Comparison of ENCODE assay signal across 8 cellular contexts in genomic region chr5:78221964-78222451, GRCh38.
DNase-seq lines count a peak whose midpoint lies in the region; ATAC-seq, FAIRE-seq and TF ChIP-seq lines count a peak whose summit lies in the region.

No MANE protein-coding gene starts in this region.

- peak; percentile 47 for ATAC-seq in effector memory CD8-positive, alpha-beta T cell (replicated peaks)

- TF ChIP-seq CTCF in Loucy (conservative IDR thresholded peaks at IDR 0.05; ENCODE audit: low read length), result peak; percentile 47

- no peak overlapping the region for H3K4me3 ChIP-seq in Loucy (ENCODE audit: low read length, poor library complexity, severe bottlenecking)

- no peaks in the 10 kb centered on the region; the same call in 1 of the 2 replicates for H3K79me2 ChIP-seq in Loucy (ENCODE audit: insufficient read depth, low read length)

- no peak overlapping the region for H2AFZ ChIP-seq in Loucy (ENCODE audit: low read length)

- no peak overlapping the region for H3K4me3 Mint-ChIP-seq in effector memory CD8-positive, alpha-beta T cell

- no peak overlapping the region for H3K9ac ChIP-seq in Loucy (ENCODE audit: low read depth, low read length, poor library complexity, severe bottlenecking)

- H3K9me3 Mint-ChIP-seq in effector memory CD8-positive, alpha-beta T cell, result no peaks in the 10 kb centered on the region

- no peaks in the 10 kb centered on the region for H3K4me1 ChIP-seq in Loucy (ENCODE audit: insufficient read depth, low read length, poor library complexity, severe bottlenecking)

- H3K9me3 ChIP-seq in Loucy (ENCODE audit: insufficient read depth, low read depth, low read length), result no peaks in the 10 kb centered on the region

- peak overlapping the region; percentile 73 to 87 for H3K27ac Mint-ChIP-seq in effector memory CD8-positive, alpha-beta T cell

- no peak overlapping the region for H3K4me2 ChIP-seq in Loucy (ENCODE audit: low read depth, low read length, poor library complexity, severe bottlenecking)

- DNase-seq in GM18507 (ENCODE audit: extremely low spot score, insufficient read length, low read depth) (peak; percentile 45), HCEC 1CT (peak; percentile 3), activated T-cell treated with anti-CD3 and anti-CD28 coated beads for 4 hours (no peak), NCI-H1436 (lab: John Stamatoyannopoulos, UW) (no peak), globus pallidus (ENCODE audit: low spot score) (no peak), 8988T (no peak)
- no peak for DNase-seq in effector memory CD8-positive, alpha-beta T cell

- H3K36me3 Mint-ChIP-seq in effector memory CD8-positive, alpha-beta T cell (ENCODE audit: insufficient read depth), result peaks cover 20% of the 10 kb centered on the region

- no peaks in the 10 kb centered on the region for H3F3A ChIP-seq in Loucy (ENCODE audit: low read depth)

- H3K4me1 Mint-ChIP-seq in effector memory CD8-positive, alpha-beta T cell (ENCODE audit: low read depth in 2 of 2), result peaks cover 5 to 23% of the 10 kb centered on the region in 2 donors

- no peaks in the 10 kb centered on the region for H3K27me3 ChIP-seq in Loucy (ENCODE audit: insufficient read depth, low read length, poor library complexity, severe bottlenecking)

- H3K27me3 Mint-ChIP-seq in effector memory CD8-positive, alpha-beta T cell, result no peaks in the 10 kb centered on the region

- peaks cover 34% of the 10 kb centered on the region for H3K36me3 ChIP-seq in Loucy (ENCODE audit: insufficient read depth, low read length)

- H4K20me1 ChIP-seq in Loucy (ENCODE audit: insufficient read depth, low read length, poor library complexity, severe bottlenecking), result no peaks in the 10 kb centered on the region

- peak; percentile 99 for FAIRE-seq in GM18507 (lab: Jason Lieb, UNC)

- H3K9me2 ChIP-seq in Loucy (replicated peaks; ENCODE audit: low read depth, low read length), result no peaks in the 10 kb centered on the region

Comparison
In these comparisons a context has a peak if more than half of its experiments do, and no peak if none do; other contexts are left out.
1. DNase-seq: peak in GM18507 (single experiment) and HCEC 1CT (single experiment); none in effector memory CD8-positive, alpha-beta T cell (0 of 3), activated T-cell treated with anti-CD3 and anti-CD28 coated beads for 4 hours (single experiment), NCI-H1436 (single experiment), globus pallidus (single experiment) and 8988T (single experiment).